In the genomic region with DNA sequence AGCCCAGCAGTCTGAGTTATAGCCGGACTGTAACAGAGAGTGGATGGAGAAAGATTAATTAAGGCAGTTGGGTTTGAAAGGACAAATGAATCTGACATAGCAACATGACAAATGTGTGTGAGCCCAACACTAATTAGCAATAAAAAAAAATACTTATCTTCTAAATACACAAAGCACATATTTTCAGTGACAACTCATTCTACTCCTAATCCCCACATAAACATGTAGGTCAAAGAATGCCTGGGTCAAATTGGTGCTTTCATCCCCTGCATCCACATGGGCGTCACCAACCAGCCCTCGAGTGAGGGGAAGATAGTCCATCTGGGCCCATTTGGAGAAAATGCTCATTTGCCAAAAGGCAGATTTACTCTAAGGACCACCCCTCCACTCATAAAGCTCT, we compare ENCODE assay signal across 22 cellular contexts.
A peak's percentile ranks its signal among the peaks of the same experiment; 100 is the strongest.
DNase-seq lines count a peak whose midpoint lies in the region; ATAC-seq and TF ChIP-seq lines count a peak whose summit lies in the region.
"Had no signal": no experiment of that assay in that cellular context is flagged by ENCODE, and none has a peak within 500 bp of the region (broad histone marks: within the 10 kb centered on the region; RNA-seq: fewer than 3 reads in every experiment).

No MANE protein-coding gene starts in this region.

- CTCF ChIA-PET in A673 (lab: Charles Lee) (no interaction called here), HCT116 (lab: Charles Lee) (no interaction called here)

- H3K79me2 ChIP-seq in HCT116 (ENCODE audit: insufficient read depth, low read length): no peaks in the 10 kb centered on the region

- ATAC-seq in HCT116 (no peak), HG03045 (IDR thresholded peaks at IDR 0.05; ENCODE audit: unreplicated experiment) (no peak)
- no peak for ATAC-seq in naive thymus-derived CD8-positive, alpha-beta T cell
- ATAC-seq: activated T-cell treated with anti-CD3 and anti-CD28 coated beads, Interleukin-2, amount 50 U/mL, for 4 hours; stimulated activated naive B cell treated with anti-CD40 and anti-IgM and Interleukin-4, amounts not matched to agents 10 μg/mL and 1 μg/mL and 100 μg/mL, for 72 hours had no signal

- peak overlapping the region; percentile 54 for H3K27ac ChIP-seq in A673 (ENCODE audit: low read depth, low read length, poor library complexity, severe bottlenecking)
- no peak overlapping the region for H3K27ac ChIP-seq in HCT116 (ENCODE audit: low read depth, low read length)

- H3K9ac ChIP-seq in HCT116 (ENCODE audit: low read length) (no peak overlapping the region), adipocyte (ENCODE audit: low read length) (no peak overlapping the region)

- H4K20me1 ChIP-seq in HCT116 (ENCODE audit: insufficient read depth): no peaks in the 10 kb centered on the region

- RAD21 ChIA-PET in HCT116 (lab: Charles Lee; ENCODE audit: low non-redundant PET in 1 of 2, low total read pairs in 2 of 2, uncharacterized antibody in 2 of 2, unreplicated experiment in 2 of 2): no interaction called here

- H3K36me3 Mint-ChIP-seq in naive thymus-derived CD8-positive, alpha-beta T cell: no peaks in the 10 kb centered on the region
- H3K36me3 Mint-ChIP-seq: activated CD4-positive, alpha-beta memory T cell treated with anti-CD3 and anti-CD28 coated beads for 36 hours; activated naive CD8-positive, alpha-beta T cell; stimulated activated naive B cell treated with anti-CD40 and anti-IgM and Interleukin-4, amounts not matched to agents 10 μg/mL and 1 μg/mL and 100 μg/mL, for 72 hours had no signal

- TF ChIP-seq POLR2A in HCT116 (IDR thresholded peaks at IDR 0.05; ENCODE audit: borderline replicate concordance, extremely low read depth, insufficient read depth, insufficient read length): no peak

- no peak for TF ChIP-seq RAD21 in HCT116 (IDR thresholded peaks at IDR 0.05; ENCODE audit: low read depth)

- intact Hi-C loops in A673 (cut with micrococcal nuclease; ENCODE audit: unreplicated experiment): no loop called here
- intact Hi-C loops in HCT116 (cut with micrococcal nuclease): no loop called here

- no peak overlapping the region for H3K4me2 ChIP-seq in HCT116 (ENCODE audit: low read length)

- H3K36me3 ChIP-seq in A673 (ENCODE audit: insufficient read depth, low read length, poor library complexity, severe bottlenecking) (no peaks in the 10 kb centered on the region), HCT116 (ENCODE audit: control insufficient read depth in 1 of 2, insufficient read depth in 2 of 2, low read length in 2 of 2) (no peaks in the 10 kb centered on the region), adipocyte (ENCODE audit: control insufficient read depth, insufficient read depth, low read length, severe bottlenecking) (no peaks in the 10 kb centered on the region)

- H3K9me2 ChIP-seq in HCT116 (ENCODE audit: insufficient read depth): no peaks in the 10 kb centered on the region

- in situ Hi-C loops in KBM-7 (cut with MboI; ENCODE audit: low pct_unique_long_range_greater_than_20kb, low sequenced_read_pairs): no loop called here

- peak overlapping the region; percentile 77 for H2AFZ ChIP-seq in HCT116 (ENCODE audit: low read depth, low read length, poor library complexity, severe bottlenecking)

- no peak overlapping the region for H3K27ac Mint-ChIP-seq in naive thymus-derived CD8-positive, alpha-beta T cell
- H3K27ac Mint-ChIP-seq: activated CD4-positive, alpha-beta memory T cell treated with anti-CD3 and anti-CD28 coated beads for 36 hours; activated naive CD8-positive, alpha-beta T cell; stimulated activated naive B cell treated with anti-CD40 and anti-IgM and Interleukin-4, amounts not matched to agents 10 μg/mL and 1 μg/mL and 100 μg/mL, for 72 hours had no signal

- H3K4me3 ChIP-seq in A673 (ENCODE audit: low read depth, low read length, poor library complexity, severe bottlenecking): no peak overlapping the region
- H3K4me3 ChIP-seq in HCT116 (replicated peaks in 1 of 2; ENCODE audit: low read depth in 1 of 2, low read length in 2 of 2): no peak overlapping the region
- no peak overlapping the region for H3K4me3 ChIP-seq in adipocyte (ENCODE audit: low read length)

- DNase-seq in A673 (ENCODE audit: low spot score): peak; percentile 41
- DNase-seq in HCT116 (ENCODE audit: low read depth, low spot score): no peak
- peak; percentile 22 for DNase-seq in adipocyte (ENCODE audit: low read depth)
- DNase-seq in iris pigment epithelial cell (ENCODE audit: low read depth): peak; percentile 63
- DNase-seq in stimulated activated CD8-positive, alpha-beta memory T cell treated with anti-CD3 and anti-CD28 coated beads, Interleukin-4, amount 100 ng/mL, for 48 hours: no peak
- DNase-seq in naive thymus-derived CD8-positive, alpha-beta T cell: no peak
- no peak for DNase-seq in KBM-7
- DNase-seq: ACHN; activated CD4-positive, alpha-beta memory T cell treated with anti-CD3 and anti-CD28 coated beads for 36 hours; activated T-cell treated with anti-CD3 and anti-CD28 coated beads, Interleukin-2, amount 50 U/mL, for 4 hours; caudate nucleus; islet precursor cell; Kasumi-1; midbrain; NCI-H526 treated with DMSO at 0.1 percent for 48 hours; occipital lobe; small intestine; stimulated activated naive B cell treated with anti-CD40 and anti-IgM and Interleukin-4, amounts not matched to agents 10 μg/mL and 1 μg/mL and 100 μg/mL, for 72 hours; SW 1271; trophoblast cell had no signal

- peaks cover 0 to 15% (median under 1%) of the 10 kb centered on the region in 4 donors for H3K4me1 Mint-ChIP-seq in naive thymus-derived CD8-positive, alpha-beta T cell

- H3K9me3 ChIP-seq in A673 (ENCODE audit: low read depth, low read length, poor library complexity, severe bottlenecking) (no peaks in the 10 kb centered on the region), HCT116 (ENCODE audit: control insufficient read depth in 1 of 2, insufficient read depth in 1 of 2, low read depth in 1 of 2, low read length in 2 of 2) (no peaks in the 10 kb centered on the region), adipocyte (ENCODE audit: control insufficient read depth, low read length) (no peaks in the 10 kb centered on the region)

- no peaks in the 10 kb centered on the region for H3K27me3 Mint-ChIP-seq in naive thymus-derived CD8-positive, alpha-beta T cell
- H3K27me3 Mint-ChIP-seq: activated CD4-positive, alpha-beta memory T cell treated with anti-CD3 and anti-CD28 coated beads for 36 hours; activated naive CD8-positive, alpha-beta T cell; stimulated activated naive B cell treated with anti-CD40 and anti-IgM and Interleukin-4, amounts not matched to agents 10 μg/mL and 1 μg/mL and 100 μg/mL, for 72 hours had no signal

- H3K27me3 ChIP-seq in A673 (replicated peaks; ENCODE audit: insufficient read depth, low read depth, low read length, poor library complexity) (no peaks in the 10 kb centered on the region), HCT116 (ENCODE audit: insufficient read depth, low read length) (no peaks in the 10 kb centered on the region), adipocyte (replicated peaks; ENCODE audit: control insufficient read depth, insufficient read depth, low read length) (no peaks in the 10 kb centered on the region)

- POLR2A ChIA-PET in A673 (lab: Charles Lee; ENCODE audit: low non-redundant PET) (interaction anchor here (0.6 kb wide), 1 partner anchor 199 kb away, joined by 6 read pairs; no protein-coding TSS in a partner anchor), HCT116 (lab: Charles Lee) (no interaction called here)
- POLR2A ChIA-PET in naive thymus-derived CD8-positive, alpha-beta T cell (lab: Charles Lee): no interaction called here

- no peak overlapping the region for H3K4me3 Mint-ChIP-seq in naive thymus-derived CD8-positive, alpha-beta T cell
- H3K4me3 Mint-ChIP-seq: activated CD4-positive, alpha-beta memory T cell treated with anti-CD3 and anti-CD28 coated beads for 36 hours; activated naive CD8-positive, alpha-beta T cell; activated T-cell treated with anti-CD3 and anti-CD28 coated beads, Interleukin-2, amount 50 U/mL, for 4 hours; stimulated activated naive B cell treated with anti-CD40 and anti-IgM and Interleukin-4, amounts not matched to agents 10 μg/mL and 1 μg/mL and 100 μg/mL, for 72 hours had no signal

- H3K4me1 ChIP-seq in A673 (ENCODE audit: insufficient read depth, low read length, poor library complexity, severe bottlenecking) (peaks cover 18% of the 10 kb centered on the region), HCT116 (ENCODE audit: control insufficient read depth in 1 of 2, insufficient read depth in 2 of 2, low read length in 2 of 2) (peaks cover 0 to 21% of the 10 kb centered on the region in 2 experiments; a peak in 2 of 4 replicates), adipocyte (ENCODE audit: control insufficient read depth, insufficient read depth, low read length) (peaks cover 29% of the 10 kb centered on the region)

- BruUV-seq in A673 (replicated peaks; lab: Mats Ljungman, UMichigan): no TSS peak
- no TSS peak for BruUV-seq in HCT116 (replicated peaks; lab: Mats Ljungman, UMichigan)

- TF ChIP-seq CTCF in A673 (conservative IDR thresholded peaks at IDR 0.05; ENCODE audit: low read depth, low read length) (no peak), HCT116 (IDR thresholded peaks at IDR 0.05 in 2 of 3, conservative IDR thresholded peaks at IDR 0.05 in 1 of 3; ENCODE audit: borderline replicate concordance in 1 of 3, insufficient read depth in 1 of 3, low read depth in 2 of 3, low read length in 2 of 3) (no peak)

- peaks cover 0 to 2% (median 0%) of the 10 kb centered on the region in 9 donors for H3K9me3 Mint-ChIP-seq in naive thymus-derived CD8-positive, alpha-beta T cell
- H3K9me3 Mint-ChIP-seq: activated CD4-positive, alpha-beta memory T cell treated with anti-CD3 and anti-CD28 coated beads for 36 hours; activated T-cell treated with anti-CD3 and anti-CD28 coated beads, Interleukin-2, amount 50 U/mL, for 4 hours had no signal

TF ChIP-seq in HCT116, 20 proteins besides CTCF, POLR2A, EP300 and RAD21 (continues in another document):
- TF ChIP-seq ATF3 (IDR thresholded peaks at IDR 0.05): no peak
- TF ChIP-seq, protein P1, sequence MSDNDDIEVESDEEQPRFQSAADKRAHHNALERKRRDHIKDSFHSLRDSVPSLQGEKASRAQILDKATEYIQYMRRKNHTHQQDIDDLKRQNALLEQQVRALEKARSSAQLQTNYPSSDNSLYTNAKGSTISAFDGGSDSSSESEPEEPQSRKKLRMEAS (IDR thresholded peaks at IDR 0.05): no peak
- TF ChIP-seq TCF7L2 (IDR thresholded peaks at IDR 0.05; ENCODE audit: borderline replicate concordance, extremely low read depth, insufficient read depth, insufficient read length): no peak
- TF ChIP-seq YY1 (IDR thresholded peaks at IDR 0.05; ENCODE audit: extremely low read depth, insufficient replicate concordance, low read depth, low read length): no peak
- no peak for TF ChIP-seq POLR2AphosphoS5 (IDR thresholded peaks at IDR 0.05; ENCODE audit: low read depth, low read length)
- no peak for TF ChIP-seq ELF1 (IDR thresholded peaks at IDR 0.05; ENCODE audit: borderline replicate concordance, low read depth)
- TF ChIP-seq SIN3A (IDR thresholded peaks at IDR 0.05; ENCODE audit: low read depth): no peak
- TF ChIP-seq EZH2 (IDR thresholded peaks at IDR 0.05): no peak
- TF ChIP-seq EGR1 (IDR thresholded peaks at IDR 0.05; ENCODE audit: low read depth): no peak

Comparison
In these comparisons a context has a peak if more than half of its experiments do, and no peak if none do; other contexts are left out.
1. DNase-seq: peak in A673 (single experiment), adipocyte (single experiment) and iris pigment epithelial cell (single experiment); none in HCT116 (single experiment), stimulated activated CD8-positive, alpha-beta memory T cell treated with anti-CD3 and anti-CD28 coated beads, Interleukin-4, amount 100 ng/mL, for 48 hours (single experiment), naive thymus-derived CD8-positive, alpha-beta T cell (0 of 10) and KBM-7 (single experiment).